Comparison of ENCODE assay signal across 36 cellular contexts in the genomic region with DNA sequence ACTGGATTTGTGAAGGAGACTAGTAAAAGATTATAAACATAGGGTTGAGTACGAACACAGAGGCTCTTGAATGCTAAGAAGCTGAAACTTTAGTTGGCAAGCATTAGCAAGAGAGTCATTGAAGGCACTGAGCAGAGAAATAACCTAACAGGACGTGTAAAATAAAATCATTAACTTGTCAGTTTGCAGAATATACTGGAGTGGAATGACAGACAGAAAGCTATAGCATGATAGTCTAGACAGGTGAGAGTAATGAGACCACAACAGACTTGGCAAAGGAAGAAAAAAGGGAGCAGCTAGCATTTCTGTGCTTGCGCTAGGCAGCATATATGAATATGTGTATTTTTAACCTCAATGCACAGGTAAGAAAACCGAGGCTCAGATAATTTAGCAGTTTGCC.
"Had no signal": no experiment of that assay in that cellular context is flagged by ENCODE, and none has a peak within 500 bp of the region (broad histone marks: within the 10 kb centered on the region; RNA-seq: fewer than 3 reads in every experiment).

No MANE protein-coding gene starts in this region.

- H3K9me3 Mint-ChIP-seq: activated B cell treated with CpG ODN at 0.5 μM for 24 hours; activated CD4-positive, alpha-beta memory T cell treated with anti-CD3 and anti-CD28 coated beads for 36 hours; activated CD4-positive, alpha-beta T cell treated with anti-CD3 and anti-CD28 coated beads, Interleukin-2, amount 10 ng/mL, durations not matched to agents 24 days and 14 days; activated CD8-positive, alpha-beta T cell treated with anti-CD3 and anti-CD28 coated beads for 36 hours; activated naive CD4-positive, alpha-beta T cell treated with anti-CD3 and anti-CD28 coated beads for 36 hours; activated naive CD4-positive, alpha-beta T cell treated with anti-CD3 and anti-CD28 coated beads, Interleukin-2, amount 50 U/mL, for 72 hours; activated naive CD8-positive, alpha-beta T cell treated with anti-CD3 and anti-CD28 coated beads for 36 hours; activated T-cell treated with anti-CD3 and anti-CD28 coated beads, Interleukin-2, amount 50 U/mL, for 4 hours; activated T-cell treated with anti-CD3 and anti-CD28 coated beads, Interleukin-2, amount 50 U/mL, for 72 hours; activated T-helper 1 cell treated with anti-CD3 and anti-CD28 coated beads, Interleukin-12 subunit alpha, Interleukin-12 subunit beta, Interleukin-2, Interleukin-4 antibody, amounts not matched to agents 30 ng/mL and 10 ng/mL and 1 ng/mL, durations not matched to agents 14 hours and 24 hours and 36 hours; activated T-helper 17 cell treated with anti-CD3 and anti-CD28 coated beads, Interleukin-2, amount 50 U/mL, for 72 hours; T-helper 1 cell treated with Interleukin-12 subunit alpha and Interleukin-12 subunit beta and Interleukin-4 antibody, amounts not matched to agents 30 μg/mL and 1 μg/mL, for 36 hours; T-helper 2 cell treated with Interferon-gamma antibody and Interleukin-4, amounts not matched to agents 5 μg/mL and 100 μg/mL, for 36 hours had no signal

- H3K9me3 ChIP-seq: adrenal gland, body of pancreas, breast epithelium had no signal

- H3K4me1 Mint-ChIP-seq: activated B cell treated with CpG ODN at 0.5 μM for 24 hours had no signal

- H3K4me1 ChIP-seq: adrenal gland, body of pancreas, breast epithelium had no signal

- H3K4me3 ChIP-seq: adrenal gland, body of pancreas, breast epithelium had no signal

- H3K27ac Mint-ChIP-seq: activated B cell treated with CpG ODN at 0.5 μM for 24 hours; activated CD4-positive, alpha-beta memory T cell treated with anti-CD3 and anti-CD28 coated beads for 36 hours; activated CD4-positive, alpha-beta T cell treated with anti-CD3 and anti-CD28 coated beads, Interleukin-2, amount 10 ng/mL, durations not matched to agents 24 days and 14 days; activated naive CD4-positive, alpha-beta T cell treated with anti-CD3 and anti-CD28 coated beads for 36 hours; activated naive CD4-positive, alpha-beta T cell treated with anti-CD3 and anti-CD28 coated beads, Interleukin-2, amount 50 U/mL, for 72 hours; activated naive CD8-positive, alpha-beta T cell treated with anti-CD3 and anti-CD28 coated beads for 36 hours; activated T-helper 1 cell treated with anti-CD3 and anti-CD28 coated beads, Interleukin-12 subunit alpha, Interleukin-12 subunit beta, Interleukin-2, Interleukin-4 antibody, amounts not matched to agents 30 ng/mL and 10 ng/mL and 1 ng/mL, durations not matched to agents 14 hours and 24 hours and 36 hours; T-helper 1 cell treated with Interleukin-12 subunit alpha and Interleukin-12 subunit beta and Interleukin-4 antibody, amounts not matched to agents 30 μg/mL and 1 μg/mL, for 36 hours; T-helper 2 cell treated with Interferon-gamma antibody and Interleukin-4, amounts not matched to agents 5 μg/mL and 100 μg/mL, for 36 hours had no signal

- DNase-seq: activated B cell treated with CpG ODN at 0.5 μM for 24 hours; activated CD4-positive, alpha-beta memory T cell treated with anti-CD3 and anti-CD28 coated beads for 36 hours; activated CD4-positive, alpha-beta T cell treated with anti-CD3 and anti-CD28 coated beads for 4 hours; activated CD4-positive, alpha-beta T cell treated with anti-CD3 and anti-CD28 coated beads, Interleukin-2, amount 10 ng/mL, durations not matched to agents 24 days and 14 days; activated CD4-positive, alpha-beta T cell treated with anti-CD3 and anti-CD28 coated beads, Interleukin-2, amount 50 U/mL, for 1 hour; activated CD4-positive, alpha-beta T cell treated with anti-CD3 and anti-CD28 coated beads, Interleukin-2, amount 50 U/mL, for 4 hours; activated CD4-positive, CD25-positive, alpha-beta regulatory T cell treated with anti-CD3 and anti-CD28 coated beads, Interleukin-2, amount 50 U/mL, for 72 hours; activated CD8-positive, alpha-beta memory T cell treated with anti-CD3 and anti-CD28 coated beads, Interleukin-2, amount 50 U/mL, for 4 hours; activated CD8-positive, alpha-beta T cell treated with anti-CD3 and anti-CD28 coated beads for 36 hours; activated effector memory CD4-positive, alpha-beta T cell treated with anti-CD3 and anti-CD28 coated beads, Interleukin-2, amount 50 U/mL, for 16 hours; activated gamma-delta T cell treated with Interleukin-2 at 50 U/mL for 16 hours; activated naive CD4-positive, alpha-beta T cell; activated naive CD4-positive, alpha-beta T cell treated with anti-CD3 and anti-CD28 coated beads for 36 hours; activated naive CD4-positive, alpha-beta T cell treated with anti-CD3 and anti-CD28 coated beads, Interleukin-2, amount 50 U/mL, for 16 hours; activated naive CD8-positive, alpha-beta T cell treated with anti-CD3 and anti-CD28 coated beads for 36 hours; activated T-cell treated with anti-CD3 and anti-CD28 coated beads for 4 hours; activated T-cell treated with anti-CD3 and anti-CD28 coated beads, Interleukin-2, amount 50 U/mL, for 1 hour; activated T-cell treated with anti-CD3 and anti-CD28 coated beads, Interleukin-2, amount 50 U/mL, for 4 hours; activated T-cell treated with anti-CD3 and anti-CD28 coated beads, Interleukin-2, amount 50 U/mL, for 72 hours; adrenal gland; amniotic stem cell; aorta; body of pancreas; brain microvascular endothelial cell; central memory CD4-positive, alpha-beta T cell; cerebellar nuclear complex; T-helper 1 cell; T-helper 2 cell; T-helper 9 cell had no signal

- H3K27ac ChIP-seq: adrenal gland, body of pancreas, brain microvascular endothelial cell, breast epithelium, VCaP had no signal

- H3K27me3 ChIP-seq: adrenal gland, body of pancreas, brain microvascular endothelial cell, breast epithelium had no signal

- H3K27me3 Mint-ChIP-seq: activated B cell treated with CpG ODN at 0.5 μM for 24 hours; activated CD4-positive, alpha-beta memory T cell treated with anti-CD3 and anti-CD28 coated beads for 36 hours; activated CD4-positive, alpha-beta T cell treated with anti-CD3 and anti-CD28 coated beads, Interleukin-2, amount 10 ng/mL, durations not matched to agents 24 days and 14 days; activated CD8-positive, alpha-beta T cell treated with anti-CD3 and anti-CD28 coated beads for 36 hours; activated naive CD8-positive, alpha-beta T cell treated with anti-CD3 and anti-CD28 coated beads for 36 hours; activated T-helper 17 cell treated with anti-CD3 and anti-CD28 coated beads, Interleukin-2, amount 50 U/mL, for 72 hours had no signal

- ATAC-seq: activated CD8-positive, alpha-beta T cell treated with anti-CD3 and anti-CD28 coated beads for 36 hours; activated naive CD4-positive, alpha-beta T cell treated with anti-CD3 and anti-CD28 coated beads, Interleukin-2, amount 50 U/mL, for 72 hours; activated T-cell treated with anti-CD3 and anti-CD28 coated beads, Interleukin-2, amount 50 U/mL, for 4 hours; activated T-cell treated with anti-CD3 and anti-CD28 coated beads, Interleukin-2, amount 50 U/mL, for 72 hours; activated T-helper 17 cell treated with anti-CD3 and anti-CD28 coated beads, Interleukin-2, amount 50 U/mL, for 72 hours; body of pancreas had no signal

- H3K36me3 ChIP-seq: brain microvascular endothelial cell, breast epithelium had no signal

- H3K4me3 Mint-ChIP-seq: activated B cell treated with CpG ODN at 0.5 μM for 24 hours; activated CD4-positive, alpha-beta memory T cell treated with anti-CD3 and anti-CD28 coated beads for 36 hours; activated CD4-positive, alpha-beta T cell treated with anti-CD3 and anti-CD28 coated beads, Interleukin-2, amount 10 ng/mL, durations not matched to agents 24 days and 14 days; activated CD8-positive, alpha-beta T cell treated with anti-CD3 and anti-CD28 coated beads for 36 hours; activated naive CD4-positive, alpha-beta T cell treated with anti-CD3 and anti-CD28 coated beads for 36 hours; activated naive CD8-positive, alpha-beta T cell treated with anti-CD3 and anti-CD28 coated beads for 36 hours; activated T-cell treated with anti-CD3 and anti-CD28 coated beads, Interleukin-2, amount 50 U/mL, for 4 hours; activated T-cell treated with anti-CD3 and anti-CD28 coated beads, Interleukin-2, amount 50 U/mL, for 72 hours; activated T-helper 1 cell treated with anti-CD3 and anti-CD28 coated beads, Interleukin-12 subunit alpha, Interleukin-12 subunit beta, Interleukin-2, Interleukin-4 antibody, amounts not matched to agents 30 ng/mL and 10 ng/mL and 1 ng/mL, durations not matched to agents 14 hours and 24 hours and 36 hours; T-helper 1 cell treated with Interleukin-12 subunit alpha and Interleukin-12 subunit beta and Interleukin-4 antibody, amounts not matched to agents 30 μg/mL and 1 μg/mL, for 36 hours; T-helper 2 cell treated with Interferon-gamma antibody and Interleukin-4, amounts not matched to agents 5 μg/mL and 100 μg/mL, for 36 hours had no signal
